In the genomic region with DNA sequence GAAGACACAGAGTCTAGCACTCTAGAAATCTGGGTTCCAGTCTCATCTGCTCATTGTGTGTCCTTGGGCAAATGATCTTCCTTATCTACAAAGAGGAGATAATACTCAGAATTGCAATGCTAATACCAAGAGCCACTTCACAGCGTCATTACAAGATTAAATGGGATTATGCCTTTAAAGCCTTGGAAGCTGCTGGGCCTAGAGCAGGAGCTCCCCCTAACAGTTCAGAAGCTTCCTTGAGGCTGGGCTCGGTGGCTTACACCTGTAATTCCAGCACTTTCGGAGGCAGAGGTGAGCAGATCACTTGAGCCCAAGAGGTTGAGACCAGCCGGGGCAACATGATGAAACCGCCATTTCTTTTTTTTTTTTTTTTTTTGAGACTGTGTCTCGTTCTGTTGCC, we compare ENCODE assay signal across 17 cellular contexts.
"Had no signal": no experiment of that assay in that cellular context is flagged by ENCODE, and none has a peak within 500 bp of the region (broad histone marks: within the 10 kb centered on the region; RNA-seq: fewer than 3 reads in every experiment).

No MANE protein-coding gene starts in this region.

- H3K9me3 ChIP-seq: adrenal gland, transverse colon had no signal

- H3K27me3 ChIP-seq: adrenal gland, cardiac muscle cell, dorsolateral prefrontal cortex, transverse colon had no signal

- DNase-seq: activated CD4-positive, alpha-beta T cell treated with anti-CD3 and anti-CD28 coated beads for 1 hour; activated CD4-positive, alpha-beta T cell treated with anti-CD3 and anti-CD28 coated beads, Interleukin-2, amount 50 U/mL, for 48 hours; activated naive CD4-positive, alpha-beta T cell treated with anti-CD3 and anti-CD28 coated beads for 36 hours; adrenal gland; dorsolateral prefrontal cortex; islet precursor cell; mammary epithelial cell; natural killer cell; retina; stimulated activated CD4-positive, alpha-beta T cell treated with anti-CD3 and anti-CD28 coated beads, Interleukin-15, amount 100 ng/mL, for 24 hours; stimulated activated CD4-positive, alpha-beta T cell treated with anti-CD3 and anti-CD28 coated beads, Interleukin-4, amount 100 ng/mL, for 4 hours; stimulated activated CD8-positive, alpha-beta memory T cell treated with anti-CD3 and anti-CD28 coated beads, Interleukin-4, amount 100 ng/mL, for 48 hours; stimulated activated naive CD8-positive, alpha-beta T cell treated with anti-CD3 and anti-CD28 coated beads, Interleukin-15, Interleukin-2, amounts not matched to agents 100 U/mL and 50 U/mL, for 24 hours; transverse colon had no signal

- H3K36me3 ChIP-seq: adrenal gland, cardiac muscle cell, transverse colon had no signal

- H3K4me3 ChIP-seq: adrenal gland, cardiac muscle cell, dorsolateral prefrontal cortex, transverse colon had no signal

- H3K27ac Mint-ChIP-seq: activated naive CD4-positive, alpha-beta T cell treated with anti-CD3 and anti-CD28 coated beads for 36 hours had no signal

- H3K9me3 Mint-ChIP-seq: activated naive CD4-positive, alpha-beta T cell treated with anti-CD3 and anti-CD28 coated beads for 36 hours; activated T-helper 17 cell treated with anti-CD3 and anti-CD28 coated beads, Interleukin-2, amount 50 U/mL, for 72 hours; natural killer cell had no signal

- H3K4me3 Mint-ChIP-seq: activated naive CD4-positive, alpha-beta T cell treated with anti-CD3 and anti-CD28 coated beads for 36 hours had no signal

- H3K36me3 Mint-ChIP-seq: natural killer cell had no signal

- H3K27ac ChIP-seq: adrenal gland, cardiac muscle cell had no signal

- ATAC-seq: activated T-helper 17 cell treated with anti-CD3 and anti-CD28 coated beads, Interleukin-2, amount 50 U/mL, for 72 hours; left lobe of liver; natural killer cell; stimulated activated naive CD8-positive, alpha-beta T cell treated with anti-CD3 and anti-CD28 coated beads, Interleukin-15, Interleukin-2, amounts not matched to agents 100 U/mL and 50 U/mL, for 24 hours had no signal

- H3K4me1 ChIP-seq: adrenal gland had no signal

- H3K27me3 Mint-ChIP-seq: activated T-helper 17 cell treated with anti-CD3 and anti-CD28 coated beads, Interleukin-2, amount 50 U/mL, for 72 hours had no signal
